8 cellular contexts compared by ENCODE assay signal in genomic region chr12:92035477-92035876, GRCh38.
DNase-seq lines count a peak whose midpoint lies in the region; ATAC-seq, FAIRE-seq and TF ChIP-seq lines count a peak whose summit lies in the region.

No MANE protein-coding gene starts in this region.

- H3K27me3 Mint-ChIP-seq in activated T-cell treated with anti-CD3 and anti-CD28 coated beads, Interleukin-2, amount 50 U/mL, for 4 hours (ENCODE audit: low read depth) = no peaks in the 10 kb centered on the region
- no peaks in the 10 kb centered on the region for H3K27me3 Mint-ChIP-seq in activated CD4-positive, alpha-beta memory T cell treated with anti-CD3 and anti-CD28 coated beads, Interleukin-2, amount 10 ng/mL, durations not matched to agents 7 days and 5 days

- H3K27me3 ChIP-seq in keratinocyte (ENCODE audit: control insufficient read depth, extremely low read depth, insufficient read depth, low read length) (no peaks in the 10 kb centered on the region), tibial nerve (no peaks in the 10 kb centered on the region), adrenal gland (no peaks in the 10 kb centered on the region)

- dilution Hi-C loops in keratinocyte (cut with MboI; ENCODE audit: extremely low pct_ligation_motif_present, low sequenced_read_pairs) = no loop called here

- H2AFZ ChIP-seq in keratinocyte (ENCODE audit: control insufficient read depth, low read length) = peak overlapping the region; percentile 35

- H3K36me3 Mint-ChIP-seq in activated T-cell treated with anti-CD3 and anti-CD28 coated beads, Interleukin-2, amount 50 U/mL, for 4 hours (ENCODE audit: insufficient read depth) = peaks cover 9% of the 10 kb centered on the region
- H3K36me3 Mint-ChIP-seq in activated CD4-positive, alpha-beta memory T cell treated with anti-CD3 and anti-CD28 coated beads, Interleukin-2, amount 10 ng/mL, durations not matched to agents 7 days and 5 days (ENCODE audit: low read depth) = peaks cover 16% of the 10 kb centered on the region

- FAIRE-seq in keratinocyte (lab: Jason Lieb, UNC) = no peak

- TF ChIP-seq CTCF in keratinocyte (optimal IDR thresholded peaks at IDR 0.05 in 1 of 3, IDR thresholded peaks at IDR 0.05 in 1 of 3, conservative IDR thresholded peaks at IDR 0.05 in 1 of 3; ENCODE audit: extremely low read depth in 1 of 3, insufficient read depth in 2 of 3, low read length in 3 of 3) = no peak
- TF ChIP-seq CTCF in tibial nerve (IDR thresholded peaks at IDR 0.05) = no peak
- TF ChIP-seq CTCF in foreskin fibroblast (IDR thresholded peaks at IDR 0.05; ENCODE audit: low read depth, low read length) = no peak
- no peak for TF ChIP-seq CTCF in adrenal gland (IDR thresholded peaks at IDR 0.05)

- no peaks in the 10 kb centered on the region for H3K9me3 ChIP-seq in keratinocyte (ENCODE audit: control insufficient read depth, low read depth, low read length)
- H3K9me3 ChIP-seq in tibial nerve = no peaks in the 10 kb centered on the region
- H3K9me3 ChIP-seq in adrenal gland (replicated peaks in 1 of 3) = no peaks in the 10 kb centered on the region

- H3K27ac ChIP-seq in keratinocyte (ENCODE audit: control insufficient read depth, insufficient read depth, low read length) = peak overlapping the region; percentile 64
- peak overlapping the region in 2 of 4 donors; percentile 34 to 55 for H3K27ac ChIP-seq in tibial nerve
- H3K27ac ChIP-seq in adrenal gland = peak overlapping the region in 1 of 5 donors; percentile 33

- no peak overlapping the region for H3K4me3 ChIP-seq in keratinocyte (ENCODE audit: control insufficient read depth in 2 of 3, extremely low read depth in 1 of 3, insufficient read depth in 2 of 3, low read depth in 1 of 3, low read length in 3 of 3)
- H3K4me3 ChIP-seq in tibial nerve = peak overlapping the region in 3 of 4 donors; percentile 8 to 32 (median 24)
- H3K4me3 ChIP-seq in foreskin fibroblast (ENCODE audit: low read depth in 1 of 2, low read length in 2 of 2) = peak overlapping the region in 1 of 2 donors; percentile 52
- H3K4me3 ChIP-seq in adrenal gland = peak overlapping the region in 2 of 4 donors; percentile 27 to 62

- no peak for DNase-seq in activated T-cell treated with anti-CD3 and anti-CD28 coated beads, Interleukin-2, amount 50 U/mL, for 4 hours
- no peak for DNase-seq in activated T-cell treated with anti-CD3 and anti-CD28 coated beads, Interleukin-2, amount 50 U/mL, for 1 hour
- no peak for DNase-seq in activated CD4-positive, alpha-beta memory T cell treated with anti-CD3 and anti-CD28 coated beads, Interleukin-2, amount 10 ng/mL, durations not matched to agents 7 days and 5 days
- DNase-seq in keratinocyte (ENCODE audit: low read depth, low spot score) (no peak), tibial nerve (ENCODE audit: low spot score in 2 of 2) (no peak), foreskin fibroblast (no peak), adrenal gland (no peak)

- peak overlapping the region; percentile 55 for H3K4me2 ChIP-seq in keratinocyte (ENCODE audit: control insufficient read depth, extremely low read depth, insufficient read depth, low read depth, low read length)

- peaks cover 28% of the 10 kb centered on the region for H3K4me1 ChIP-seq in keratinocyte (ENCODE audit: control insufficient read depth, extremely low read depth, insufficient read depth, low read length)
- peaks cover 0 to 29% (median 16%) of the 10 kb centered on the region in 4 donors for H3K4me1 ChIP-seq in tibial nerve
- H3K4me1 ChIP-seq in adrenal gland (replicated peaks in 1 of 2) = peaks cover 14 to 18% of the 10 kb centered on the region in 2 donors

- WGBS in tibial nerve, 2 donors = 68 to 86% methylated on average over 1 of the region's 1 CpG
- 65 to 87% (median 68%) methylated on average over 1 of the region's 1 CpG for WGBS in adrenal gland, 4 donors

- H3K4me1 Mint-ChIP-seq in activated T-cell treated with anti-CD3 and anti-CD28 coated beads, Interleukin-2, amount 50 U/mL, for 4 hours (ENCODE audit: low read depth) = peaks cover 81% of the 10 kb centered on the region
- H3K4me1 Mint-ChIP-seq in activated CD4-positive, alpha-beta memory T cell treated with anti-CD3 and anti-CD28 coated beads, Interleukin-2, amount 10 ng/mL, durations not matched to agents 7 days and 5 days = peaks cover 56% of the 10 kb centered on the region

- H3K9me1 ChIP-seq in keratinocyte (ENCODE audit: control insufficient read depth, extremely low read depth, insufficient read depth, low read length) = no peaks in the 10 kb centered on the region

- TF ChIP-seq POLR2A in tibial nerve (IDR thresholded peaks at IDR 0.05) (no peak), adrenal gland (IDR thresholded peaks at IDR 0.05) (no peak)

- H3K9ac ChIP-seq in keratinocyte (ENCODE audit: control insufficient read depth, extremely low read depth, insufficient read depth, low read length) = peak overlapping the region; percentile 39

- no peaks in the 10 kb centered on the region for H4K20me1 ChIP-seq in keratinocyte (ENCODE audit: control insufficient read depth, extremely low read depth, insufficient read depth, low read length)

- CTCF ChIA-PET in activated CD4-positive, alpha-beta memory T cell treated with anti-CD3 and anti-CD28 coated beads, Interleukin-2, amount 10 ng/mL, durations not matched to agents 7 days and 5 days (lab: Charles Lee) = no interaction called here

- TF ChIP-seq EP300 in tibial nerve (IDR thresholded peaks at IDR 0.05) = no peak

- POLR2A ChIA-PET in activated CD4-positive, alpha-beta memory T cell treated with anti-CD3 and anti-CD28 coated beads, Interleukin-2, amount 10 ng/mL, durations not matched to agents 7 days and 5 days (lab: Charles Lee) = interaction anchor here (0.5 to 0.9 kb wide), 3 partner anchors 24 to 159 kb away, joined by 3 read pairs; no protein-coding TSS in a partner anchor

- peak overlapping the region; percentile 84 for H3K4me3 Mint-ChIP-seq in activated T-cell treated with anti-CD3 and anti-CD28 coated beads, Interleukin-2, amount 50 U/mL, for 4 hours
- H3K4me3 Mint-ChIP-seq in activated CD4-positive, alpha-beta memory T cell treated with anti-CD3 and anti-CD28 coated beads, Interleukin-2, amount 10 ng/mL, durations not matched to agents 7 days and 5 days = peak overlapping the region; percentile 88

- peaks cover 9% of the 10 kb centered on the region for H3K9me3 Mint-ChIP-seq in activated T-cell treated with anti-CD3 and anti-CD28 coated beads, Interleukin-2, amount 50 U/mL, for 4 hours
- H3K9me3 Mint-ChIP-seq in activated CD4-positive, alpha-beta memory T cell treated with anti-CD3 and anti-CD28 coated beads, Interleukin-2, amount 10 ng/mL, durations not matched to agents 7 days and 5 days = peaks cover 8% of the 10 kb centered on the region

- ATAC-seq in activated T-cell treated with anti-CD3 and anti-CD28 coated beads, Interleukin-2, amount 50 U/mL, for 4 hours = peak in 1 of 2 donors; percentile 9
- ATAC-seq in HG02763 (IDR thresholded peaks at IDR 0.05; ENCODE audit: unreplicated experiment) = no peak

- no peaks in the 10 kb centered on the region for H3K79me2 ChIP-seq in keratinocyte (ENCODE audit: control insufficient read depth, insufficient read depth, low read length)

- peak overlapping the region; percentile 95 for H3K27ac Mint-ChIP-seq in activated CD4-positive, alpha-beta memory T cell treated with anti-CD3 and anti-CD28 coated beads, Interleukin-2, amount 10 ng/mL, durations not matched to agents 7 days and 5 days

- intact Hi-C loops in adrenal gland (cut with DNase I) = no loop called here

- H3K36me3 ChIP-seq in keratinocyte (ENCODE audit: control insufficient read depth in 2 of 2, extremely low read depth in 1 of 2, insufficient read depth in 2 of 2, low read length in 2 of 2) = no peaks in the 10 kb centered on the region
- H3K36me3 ChIP-seq in tibial nerve = no peaks in the 10 kb centered on the region
- no peaks in the 10 kb centered on the region for H3K36me3 ChIP-seq in adrenal gland (replicated peaks in 1 of 2)

Comparison
In these comparisons a context has a peak if more than half of its experiments do, and no peak if none do; other contexts are left out.
1. H3K4me3 ChIP-seq: peak in tibial nerve (3 of 4); none in keratinocyte (0 of 3).